8 cellular contexts compared by ENCODE assay signal in genomic region chr12:50924131-50924438, GRCh38. TPM values are rescaled to one million over a fixed set of nuclear protein-coding genes. Genes with fewer than 3 reads are reported as not detected.
DNase-seq lines count a peak whose midpoint lies in the region; ATAC-seq and TF ChIP-seq lines count a peak whose summit lies in the region.

No MANE protein-coding gene starts in this region.

- CTCF ChIA-PET in activated B cell treated with CpG ODN at 0.5 μM for 24 hours (lab: Charles Lee), result interaction anchor here (6.2 kb wide), 1 partner anchor 62 kb away, joined by 42 read pairs; no protein-coding TSS in a partner anchor

- H3K4me3 ChIP-seq in iPS-20b (ENCODE audit: low read length), result peak overlapping the region; percentile 72

- H3K4me3 Mint-ChIP-seq in activated B cell treated with CpG ODN at 0.5 μM for 24 hours, result peak overlapping the region; percentile 97

- no peaks in the 10 kb centered on the region for H3K27me3 Mint-ChIP-seq in activated B cell treated with CpG ODN at 0.5 μM for 24 hours

- no peaks in the 10 kb centered on the region for H3K27me3 ChIP-seq in iPS-20b (ENCODE audit: insufficient read depth, low read length)

- peak overlapping the region; percentile 40; the same call in 1 of the 2 replicates for H3K9ac ChIP-seq in iPS-20b (ENCODE audit: low read depth, low read length)

- ATAC-seq in activated B cell treated with CpG ODN at 0.5 μM for 24 hours (ENCODE audit: low read depth), result peak; percentile 36
- no peak for ATAC-seq in GM19351 (IDR thresholded peaks at IDR 0.05; ENCODE audit: unreplicated experiment)

- TF ChIP-seq CTCF in activated B cell treated with CpG ODN at 0.5 μM for 24 hours (IDR thresholded peaks at IDR 0.05), result no peak

- H3K36me3 ChIP-seq in iPS-20b (ENCODE audit: insufficient read depth, low read depth, low read length), result no peaks in the 10 kb centered on the region

- DNase-seq in NCI-H2029 treated with DMSO at 0.1 percent for 48 hours (lab: John Stamatoyannopoulos, UW) (peak; percentile 50), NCI-H2029 (lab: John Stamatoyannopoulos, UW) (no peak), activated B cell treated with CpG ODN at 0.5 μM for 24 hours (no peak), substantia nigra (lab: John Stamatoyannopoulos, UW) (peak in 3 of 49 donors; percentile 37 to 64 (median 53)), NOMO-1 (lab: John Stamatoyannopoulos, UW; ENCODE audit: unreplicated experiment in 2 of 2) (no peak)
- DNase-seq in stimulated activated CD4-positive, alpha-beta T cell treated with anti-CD3 and anti-CD28 coated beads, Interleukin-4, amount 100 ng/mL, for 4 hours, result no peak

- H3K4me1 Mint-ChIP-seq in activated B cell treated with CpG ODN at 0.5 μM for 24 hours, result peaks cover 71% of the 10 kb centered on the region

- peaks cover 26% of the 10 kb centered on the region; the same call in 1 of the 2 replicates for H3K4me1 ChIP-seq in iPS-20b (ENCODE audit: insufficient read depth, low read length)

- H3K9me3 ChIP-seq in iPS-20b (ENCODE audit: insufficient read depth, low read depth, low read length), result no peaks in the 10 kb centered on the region

- intact Hi-C loops in activated B cell treated with CpG ODN at 0.5 μM for 24 hours (cut with micrococcal nuclease), result loop anchor here (1.0 to 10.0 kb wide), 8 partner anchors 31 to 441 kb away; partner anchors contain the start of genes ATF1, BIN2, CSRNP2 and TFCP2

- H3K9me3 Mint-ChIP-seq in activated B cell treated with CpG ODN at 0.5 μM for 24 hours, result no peaks in the 10 kb centered on the region

- H3K27ac ChIP-seq in iPS-20b (ENCODE audit: low read length) (no peak overlapping the region), substantia nigra (ENCODE audit: low read depth, low read length, poor library complexity, severe bottlenecking) (peak overlapping the region; percentile 96)

- H3K27ac Mint-ChIP-seq in activated B cell treated with CpG ODN at 0.5 μM for 24 hours, result peak overlapping the region; percentile 98

- peaks cover 17% of the 10 kb centered on the region for H3K36me3 Mint-ChIP-seq in activated B cell treated with CpG ODN at 0.5 μM for 24 hours (ENCODE audit: low read depth)

- POLR2A ChIA-PET in activated B cell treated with CpG ODN at 0.5 μM for 24 hours (lab: Charles Lee), result interaction anchor here (0.6 to 2.2 kb wide), 8 partner anchors 11 to 811 kb away, joined by 3 to 13 read pairs (median 6); partner anchors contain the start of genes ATF1, POU6F1 and SLC11A2

RNA-seq across cellular contexts. Expression of gene HIGD1C, which starts 28.3 kb away (rescaled TPM):
- not detected in 2 replicates for total RNA-seq in activated B cell treated with CpG ODN at 0.5 μM for 24 hours
